In genomic region chr2:216110620-216111019, GRCh38 we compare ENCODE assay signal across 9 cellular contexts. TPM values are rescaled to one million over a fixed set of nuclear protein-coding genes. Genes with fewer than 3 reads are reported as not detected.
DNase-seq lines count a peak whose midpoint lies in the region; ATAC-seq and TF ChIP-seq lines count a peak whose summit lies in the region.
"Had no signal": no experiment of that assay in that cellular context is flagged by ENCODE, and none has a peak within 500 bp of the region (broad histone marks: within the 10 kb centered on the region; RNA-seq: fewer than 3 reads in every experiment).

No MANE protein-coding gene starts in this region.

- peak overlapping the region; percentile 100 for H3K4me3 Mint-ChIP-seq in activated naive CD4-positive, alpha-beta T cell treated with anti-CD3 and anti-CD28 coated beads, Interleukin-2, amount 50 U/mL, for 24 hours
- H3K4me3 Mint-ChIP-seq in activated naive CD8-positive, alpha-beta T cell treated with anti-CD3 and anti-CD28 coated beads for 36 hours, result peak overlapping the region; percentile 100

- ATAC-seq in GM18873 (IDR thresholded peaks at IDR 0.05; ENCODE audit: low FRiP score, unreplicated experiment), result no peak
- ATAC-seq in HG03175 (IDR thresholded peaks at IDR 0.05; ENCODE audit: unreplicated experiment), result no peak
- ATAC-seq in GM21367 (IDR thresholded peaks at IDR 0.05; ENCODE audit: unreplicated experiment), result no peak

- peak overlapping the region; percentile 18 to 96 (median 75) for H3K4me3 ChIP-seq in liver (ENCODE audit: low read depth in 1 of 3, low read length in 3 of 3)
- H3K4me3 ChIP-seq in transverse colon, result peak overlapping the region in 1 of 4 donors; percentile 98

- no peak for DNase-seq in activated naive CD4-positive, alpha-beta T cell treated with Interleukin-2 at 50 U/mL for 16 hours
- no peak for DNase-seq in activated naive CD8-positive, alpha-beta T cell treated with anti-CD3 and anti-CD28 coated beads for 36 hours
- no peak for DNase-seq in transverse colon
- DNase-seq: anterior cingulate cortex had no signal

- TF ChIP-seq POLR2A in transverse colon (IDR thresholded peaks at IDR 0.05), result no peak

- H3K9ac ChIP-seq in liver (ENCODE audit: low read depth in 1 of 2, low read length in 2 of 2), result peak overlapping the region; percentile 66 to 97

- in situ Hi-C loops in transverse colon (cut with MboI; ENCODE audit: low pct_ligation_motif_present in 1 of 4, low pct_unique_long_range_greater_than_20kb in 1 of 4, low sequenced_read_pairs in 3 of 4), result loop anchor here in 2 of 4 donors (25.0 kb wide), 1 partner anchor 302 kb away; the partner anchor contains the start of gene SMARCAL1 (in 2 of the 2)

- peaks cover 64% of the 10 kb centered on the region for H3K4me1 Mint-ChIP-seq in activated naive CD4-positive, alpha-beta T cell treated with anti-CD3 and anti-CD28 coated beads, Interleukin-2, amount 50 U/mL, for 24 hours
- peaks cover 53% of the 10 kb centered on the region for H3K4me1 Mint-ChIP-seq in activated naive CD8-positive, alpha-beta T cell treated with anti-CD3 and anti-CD28 coated beads for 36 hours

- H3K27ac ChIP-seq in liver (ENCODE audit: low read depth in 1 of 2, low read length in 2 of 2) (peak overlapping the region; percentile 86 to 90), transverse colon (peak overlapping the region; percentile 89 to 97 (median 94))

- no peaks in the 10 kb centered on the region for H3K27me3 Mint-ChIP-seq in activated naive CD4-positive, alpha-beta T cell treated with anti-CD3 and anti-CD28 coated beads, Interleukin-2, amount 50 U/mL, for 24 hours
- peaks cover 3% of the 10 kb centered on the region for H3K27me3 Mint-ChIP-seq in activated naive CD8-positive, alpha-beta T cell treated with anti-CD3 and anti-CD28 coated beads for 36 hours

- 14% methylated on average over 1 of the region's 1 CpG for WGBS in liver
- 0 to 7% methylated on average over 1 of the region's 1 CpG for WGBS in transverse colon (ENCODE audit: low coverage in 1 of 2), 2 donors

- H3K27me3 ChIP-seq in liver (ENCODE audit: control insufficient read depth in 4 of 4, insufficient read depth in 4 of 4, low read length in 3 of 4) (no peaks in the 10 kb centered on the region), transverse colon (no peaks in the 10 kb centered on the region)

- no peak for TF ChIP-seq RAD21 in liver (IDR thresholded peaks at IDR 0.05)

- intact Hi-C loops in transverse colon (cut with DNase I; ENCODE audit: low total_unique reads), result no loop called here

- H3K9me3 Mint-ChIP-seq in activated naive CD4-positive, alpha-beta T cell treated with anti-CD3 and anti-CD28 coated beads, Interleukin-2, amount 50 U/mL, for 24 hours, result no peaks in the 10 kb centered on the region
- H3K9me3 Mint-ChIP-seq in activated naive CD8-positive, alpha-beta T cell treated with anti-CD3 and anti-CD28 coated beads for 36 hours, result no peaks in the 10 kb centered on the region

- no peak for TF ChIP-seq CTCF in liver (IDR thresholded peaks at IDR 0.05; ENCODE audit: low read depth, low read length, missing input control)
- TF ChIP-seq CTCF in transverse colon (IDR thresholded peaks at IDR 0.05), result no peak

- H3K4me1 ChIP-seq in liver (ENCODE audit: control insufficient read depth in 4 of 4, insufficient read depth in 4 of 4, low read length in 3 of 4) (peaks cover 4 to 43% (median 29%) of the 10 kb centered on the region in 4 donors), transverse colon (peaks cover 10 to 49% (median 28%) of the 10 kb centered on the region in 4 donors)

- TF ChIP-seq EP300 in transverse colon (IDR thresholded peaks at IDR 0.05; ENCODE audit: low read depth), result no peak

- H3K36me3 ChIP-seq in liver (ENCODE audit: control insufficient read depth in 4 of 4, insufficient read depth in 3 of 4, low read depth in 1 of 4, low read length in 3 of 4), result peaks cover 0 to 16% (median 11%) of the 10 kb centered on the region in 4 donors
- peaks cover 0 to 24% (median 3%) of the 10 kb centered on the region in 4 donors for H3K36me3 ChIP-seq in transverse colon

- peak overlapping the region; percentile 100 for H3K27ac Mint-ChIP-seq in activated naive CD4-positive, alpha-beta T cell treated with anti-CD3 and anti-CD28 coated beads, Interleukin-2, amount 50 U/mL, for 24 hours
- H3K27ac Mint-ChIP-seq in activated naive CD8-positive, alpha-beta T cell treated with anti-CD3 and anti-CD28 coated beads for 36 hours, result peak overlapping the region; percentile 100

- H3K9me3 ChIP-seq in liver (ENCODE audit: control insufficient read depth in 4 of 4, low read length in 3 of 4), result no peaks in the 10 kb centered on the region
- H3K9me3 ChIP-seq in transverse colon, result no peaks in the 10 kb centered on the region

- peaks cover 35% of the 10 kb centered on the region for H3K36me3 Mint-ChIP-seq in activated naive CD4-positive, alpha-beta T cell treated with anti-CD3 and anti-CD28 coated beads, Interleukin-2, amount 50 U/mL, for 24 hours
- peaks cover 55% of the 10 kb centered on the region for H3K36me3 Mint-ChIP-seq in activated naive CD8-positive, alpha-beta T cell treated with anti-CD3 and anti-CD28 coated beads for 36 hours

TF ChIP-seq in liver, 16 proteins besides CTCF, POLR2A, EP300 and RAD21:
- no peak for TF ChIP-seq ZBTB33 (IDR thresholded peaks at IDR 0.05)
- TF ChIP-seq YY1 (IDR thresholded peaks at IDR 0.05), result no peak
TF ChIP-seq in liver: peak in this region for 0.

RNA-seq across cellular contexts. Expression of gene XRCC5, which starts 1.5 kb away (rescaled TPM):
- total RNA-seq in activated naive CD8-positive, alpha-beta T cell treated with anti-CD3 and anti-CD28 coated beads for 36 hours, result 100 to 1,000 TPM; 585 to 614 TPM
- 100 to 1,000 TPM; 104 to 140 TPM for total RNA-seq in liver
- polyA plus RNA-seq in liver, result 10 to 100 TPM; 63.7 to 65.4 TPM
- total RNA-seq in transverse colon, result 100 to 1,000 TPM in 2 of 4 donors, 10 to 100 TPM in 2; 75.6 to 120 (median 101) TPM

RNA-seq across cellular contexts. Expression of gene TMEM169, which starts 28.9 kb away (rescaled TPM):
- total RNA-seq in activated naive CD8-positive, alpha-beta T cell treated with anti-CD3 and anti-CD28 coated beads for 36 hours, result under 1 TPM; 0.40 to 0.41 TPM
- total RNA-seq in liver (1 to 10 TPM in 1 of 2 donors, under 1 TPM in 1; 0.75 to 1.9 TPM), transverse colon (1 to 10 TPM in 2 of 4 donors, under 1 TPM in 1, not detected in 1; 0.41 to 6.4 (median 1.9) TPM)
- under 1 TPM; 0.42 to 0.85 TPM for polyA plus RNA-seq in liver

RNA-seq across cellular contexts. Expression of gene PECR, which starts 29.0 kb away (rescaled TPM):
- 10 to 100 TPM; 15.3 to 16.2 TPM for total RNA-seq in activated naive CD8-positive, alpha-beta T cell treated with anti-CD3 and anti-CD28 coated beads for 36 hours
- total RNA-seq in liver, result 100 to 1,000 TPM in 1 of 2 donors, 10 to 100 TPM in 1; 67.5 to 152 TPM
- polyA plus RNA-seq in liver, result 10 to 100 TPM; 31.8 to 63.5 TPM
- 100 to 1,000 TPM in 1 of 4 donors, 10 to 100 TPM in 3; 10.3 to 137 (median 25.8) TPM for total RNA-seq in transverse colon

Comparison
In these comparisons a context has a peak if more than half of its experiments do, and no peak if none do; other contexts are left out.
1. RNA of gene XRCC5, which starts 1.5 kb away (total RNA-seq): 585 to 614 TPM in activated naive CD8-positive, alpha-beta T cell treated with anti-CD3 and anti-CD28 coated beads for 36 hours; 104 to 140 TPM in liver and 75.6 to 120 TPM in transverse colon; every median in the first group is over 4 times any median in the second.